8 cellular contexts compared by ENCODE assay signal in genomic region chr10:71216751-71217265, GRCh38. TPM values are rescaled to one million over a fixed set of nuclear protein-coding genes. Genes with fewer than 3 reads are reported as not detected.
A peak's percentile ranks its signal among the peaks of the same experiment; 100 is the strongest.
DNase-seq lines count a peak whose midpoint lies in the region; ATAC-seq and TF ChIP-seq lines count a peak whose summit lies in the region.

No MANE protein-coding gene starts in this region.

- H3K27ac Mint-ChIP-seq in effector memory CD8-positive, alpha-beta T cell = no peak overlapping the region
- H3K27ac Mint-ChIP-seq in naive thymus-derived CD8-positive, alpha-beta T cell = no peak overlapping the region

- H3K4me3 Mint-ChIP-seq in effector memory CD8-positive, alpha-beta T cell = peak overlapping the region; percentile 75 to 82
- H3K4me3 Mint-ChIP-seq in naive thymus-derived CD8-positive, alpha-beta T cell = peak overlapping the region; percentile 6 to 73 (median 54)

- DNase-seq in BE2C (peak; percentile 46), MG63 (no peak), germinal center (ENCODE audit: low spot score) (no peak), NCI-H187 treated with DMSO at 0.1 percent for 48 hours (lab: John Stamatoyannopoulos, UW) (no peak)
- DNase-seq in effector memory CD8-positive, alpha-beta T cell = no peak
- no peak for DNase-seq in naive thymus-derived CD8-positive, alpha-beta T cell

- no peaks in the 10 kb centered on the region for H3K9me3 Mint-ChIP-seq in effector memory CD8-positive, alpha-beta T cell
- peaks cover 0 to 2% (median 0%) of the 10 kb centered on the region in 9 donors for H3K9me3 Mint-ChIP-seq in naive thymus-derived CD8-positive, alpha-beta T cell

- H3K4me1 Mint-ChIP-seq in effector memory CD8-positive, alpha-beta T cell (ENCODE audit: low read depth in 2 of 2) = peaks cover 6 to 12% of the 10 kb centered on the region in 2 donors
- peaks cover 3 to 31% (median 23%) of the 10 kb centered on the region in 4 donors for H3K4me1 Mint-ChIP-seq in naive thymus-derived CD8-positive, alpha-beta T cell

- no peak for ATAC-seq in effector memory CD8-positive, alpha-beta T cell (replicated peaks)
- no peak for ATAC-seq in naive thymus-derived CD8-positive, alpha-beta T cell
- no peak for ATAC-seq in GM21786 (IDR thresholded peaks at IDR 0.05; ENCODE audit: unreplicated experiment)
- no peak for ATAC-seq in GM18868 (IDR thresholded peaks at IDR 0.05; ENCODE audit: unreplicated experiment)

- no peak for TF ChIP-seq CTCF in BE2C (IDR thresholded peaks at IDR 0.05; ENCODE audit: low read depth, low read length)

- peaks cover 30% of the 10 kb centered on the region for H3K4me1 ChIP-seq in BE2C

- H3K27me3 ChIP-seq in BE2C (no peaks in the 10 kb centered on the region), MG63 (peaks cover under 1% of the 10 kb centered on the region; the same call in 1 of the 2 replicates)

- peaks cover 65% of the 10 kb centered on the region for H3K36me3 ChIP-seq in BE2C
- H3K36me3 ChIP-seq in MG63 = no peaks in the 10 kb centered on the region

- H3K9me3 ChIP-seq in BE2C = no peaks in the 10 kb centered on the region
- no peaks in the 10 kb centered on the region for H3K9me3 ChIP-seq in MG63

- peak overlapping the region; percentile 97 for H3K4me3 ChIP-seq in BE2C (ENCODE audit: low read depth, low read length)
- H3K4me3 ChIP-seq in MG63 = peak overlapping the region; percentile 40

- H3K27me3 Mint-ChIP-seq in effector memory CD8-positive, alpha-beta T cell = peaks cover 25 to 89% of the 10 kb centered on the region in 2 donors
- peaks cover 14 to 63% (median 31%) of the 10 kb centered on the region in 5 donors for H3K27me3 Mint-ChIP-seq in naive thymus-derived CD8-positive, alpha-beta T cell

- POLR2A ChIA-PET in naive thymus-derived CD8-positive, alpha-beta T cell (lab: Charles Lee) = no interaction called here

- no peaks in the 10 kb centered on the region for H3K36me3 Mint-ChIP-seq in effector memory CD8-positive, alpha-beta T cell (ENCODE audit: insufficient read depth)
- H3K36me3 Mint-ChIP-seq in naive thymus-derived CD8-positive, alpha-beta T cell = no peaks in the 10 kb centered on the region

RNA-seq across cellular contexts. Expression of gene UNC5B, which starts 4.4 kb away (rescaled TPM):
- polyA plus RNA-seq in BE2C (2012; ENCODE audit: insufficient read depth, insufficient read length, low read depth) = 181 TPM
- total RNA-seq in MG63 (2014; rRNA removed; shearing (Covaris generic); ENCODE audit: low replicate concordance) = 8.0 and 11.4 TPM in 2 replicates
- not detected for total RNA-seq in naive thymus-derived CD8-positive, alpha-beta T cell
- polyA plus RNA-seq in naive thymus-derived CD8-positive, alpha-beta T cell = under 1 TPM in 1 of 3 donors, not detected in 2; 0.03 TPM
